ENCODE assay signal across 17 cellular contexts in genomic region chr4:145945431-145946155, GRCh38.
"Had no signal": no experiment of that assay in that cellular context is flagged by ENCODE, and none has a peak within 500 bp of the region (broad histone marks: within the 10 kb centered on the region; RNA-seq: fewer than 3 reads in every experiment).

No MANE protein-coding gene starts in this region.

- H3K9me3 Mint-ChIP-seq: activated naive CD8-positive, alpha-beta T cell treated with anti-CD3 and anti-CD28 coated beads for 36 hours; activated T-cell treated with anti-CD3 and anti-CD28 coated beads, Interleukin-2, amount 50 U/mL, for 4 hours; naive thymus-derived CD4-positive, alpha-beta T cell; type B pancreatic cell had no signal

- H3K4me3 ChIP-seq: ascending aorta, cardiac muscle cell, coronary artery, sigmoid colon, suprapubic skin had no signal

- H3K36me3 Mint-ChIP-seq: activated CD8-positive, alpha-beta memory T cell treated with anti-CD3 and anti-CD28 coated beads, Interleukin-2, amount 10 ng/mL, durations not matched to agents 7 days and 5 days; activated naive CD8-positive, alpha-beta T cell treated with anti-CD3 and anti-CD28 coated beads for 36 hours; naive thymus-derived CD4-positive, alpha-beta T cell; type B pancreatic cell had no signal

- H3K4me1 Mint-ChIP-seq: activated CD8-positive, alpha-beta memory T cell treated with anti-CD3 and anti-CD28 coated beads, Interleukin-2, amount 10 ng/mL, durations not matched to agents 7 days and 5 days; naive thymus-derived CD4-positive, alpha-beta T cell had no signal

- H3K4me3 Mint-ChIP-seq: activated CD8-positive, alpha-beta memory T cell treated with anti-CD3 and anti-CD28 coated beads, Interleukin-2, amount 10 ng/mL, durations not matched to agents 7 days and 5 days; activated naive CD8-positive, alpha-beta T cell treated with anti-CD3 and anti-CD28 coated beads for 36 hours; activated T-cell treated with anti-CD3 and anti-CD28 coated beads, Interleukin-2, amount 50 U/mL, for 4 hours; naive thymus-derived CD4-positive, alpha-beta T cell; type B pancreatic cell had no signal

- DNase-seq: activated CD4-positive, alpha-beta T cell treated with anti-CD3 and anti-CD28 coated beads for 1 hour; activated CD4-positive, alpha-beta T cell treated with anti-CD3 and anti-CD28 coated beads, Interleukin-2, amount 50 U/mL, for 48 hours; activated CD8-positive, alpha-beta memory T cell treated with anti-CD3 and anti-CD28 coated beads, Interleukin-2, amount 10 ng/mL, durations not matched to agents 7 days and 5 days; activated gamma-delta T cell treated with Interleukin-2 at 50 U/mL for 16 hours; activated naive CD8-positive, alpha-beta T cell treated with anti-CD3 and anti-CD28 coated beads for 36 hours; activated T-cell treated with anti-CD3 and anti-CD28 coated beads, Interleukin-2, amount 50 U/mL, for 4 hours; effector CD4-positive, alpha-beta T cell; naive thymus-derived CD4-positive, alpha-beta T cell; sigmoid colon; stimulated activated CD4-positive, alpha-beta T cell treated with anti-CD3 and anti-CD28 coated beads, Interleukin-2, amount 100 ng/mL, for 48 hours; stimulated activated naive CD4-positive, alpha-beta T cell treated with Interleukin-2 at 50 U/mL for 16 hours had no signal

- H3K27ac Mint-ChIP-seq: activated CD8-positive, alpha-beta memory T cell treated with anti-CD3 and anti-CD28 coated beads, Interleukin-2, amount 10 ng/mL, durations not matched to agents 7 days and 5 days; activated naive CD8-positive, alpha-beta T cell treated with anti-CD3 and anti-CD28 coated beads for 36 hours; naive thymus-derived CD4-positive, alpha-beta T cell; type B pancreatic cell had no signal

- H3K9me3 ChIP-seq: ascending aorta, neutrophil, sigmoid colon, suprapubic skin had no signal

- ATAC-seq: activated CD8-positive, alpha-beta memory T cell treated with anti-CD3 and anti-CD28 coated beads, Interleukin-2, amount 10 ng/mL, durations not matched to agents 7 days and 5 days; activated T-cell treated with anti-CD3 and anti-CD28 coated beads, Interleukin-2, amount 50 U/mL, for 4 hours; naive thymus-derived CD4-positive, alpha-beta T cell had no signal

- H3K27ac ChIP-seq: ascending aorta, cardiac muscle cell, coronary artery, neutrophil, sigmoid colon, suprapubic skin had no signal

- H3K36me3 ChIP-seq: ascending aorta, cardiac muscle cell, neutrophil, sigmoid colon, suprapubic skin had no signal

- H3K4me1 ChIP-seq: ascending aorta, sigmoid colon, suprapubic skin had no signal

- H3K27me3 ChIP-seq: ascending aorta, cardiac muscle cell, sigmoid colon, suprapubic skin had no signal
